ENCODE assay signal across 17 cellular contexts in the genomic region with DNA sequence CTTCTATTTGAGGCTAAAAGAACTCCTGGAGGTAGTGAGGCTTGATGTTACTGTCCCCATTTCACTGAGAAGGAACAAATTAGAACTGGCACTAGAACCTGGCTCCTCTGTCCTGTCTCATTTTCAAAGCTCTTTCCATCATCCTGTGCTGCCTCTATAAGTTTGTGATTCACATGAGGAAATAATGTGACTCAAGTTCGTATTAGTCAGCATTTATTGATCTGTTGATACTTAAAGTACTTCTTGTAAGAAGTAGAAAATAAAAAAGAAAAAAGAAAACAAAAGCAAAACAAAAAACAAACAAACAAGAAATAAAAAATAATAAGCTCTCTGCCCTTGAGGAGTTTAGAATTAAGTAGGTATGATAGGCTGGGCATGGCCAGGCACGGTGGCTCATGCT. TPM values are rescaled to one million over a fixed set of nuclear protein-coding genes. Genes with fewer than 3 reads are reported as not detected.
DNase-seq lines count a peak whose midpoint lies in the region; ATAC-seq and FAIRE-seq lines count a peak whose summit lies in the region.
"Had no signal": no experiment of that assay in that cellular context is flagged by ENCODE, and none has a peak within 500 bp of the region (broad histone marks: within the 10 kb centered on the region; RNA-seq: fewer than 3 reads in every experiment).

No MANE protein-coding gene starts in this region.

- H3K4me1 ChIP-seq in small intestine (ENCODE audit: control insufficient read depth in 2 of 2, insufficient read depth in 1 of 2, low read depth in 1 of 2, low read length in 1 of 2), result no peaks in the 10 kb centered on the region

- intact Hi-C loops in activated T-helper 2 cell treated with anti-CD3 and anti-CD28 coated beads, Interferon-gamma antibody, Interleukin-2, Interleukin-4, amounts not matched to agents 10 μg/mL and 5 μg/mL and 100 μg/mL, durations not matched to agents 14 hours and 24 hours and 36 hours (cut with micrococcal nuclease), result no loop called here

- DNase-seq in activated naive CD4-positive, alpha-beta T cell treated with Interleukin-2 at 50 U/mL for 16 hours, result no peak
- DNase-seq in activated T-helper 2 cell treated with anti-CD3 and anti-CD28 coated beads, Interferon-gamma antibody, Interleukin-2, Interleukin-4, amounts not matched to agents 10 μg/mL and 5 μg/mL and 100 μg/mL, durations not matched to agents 14 hours and 24 hours and 36 hours (ENCODE audit: low spot score), result no peak
- DNase-seq in small intestine (peak; percentile 21), GF-D8 (lab: John Stamatoyannopoulos, UW) (no peak)
- DNase-seq: COR-L47, DMS153, EL, H7, NCI-H1417 treated with DMSO at 0.1 percent for 48 hours, NCI-H2029, NCI-H510A, NCI-H82, SHP77 treated with DMSO at 0.1 percent for 48 hours had no signal

- no peak for ATAC-seq in HG03135 (IDR thresholded peaks at IDR 0.05; ENCODE audit: unreplicated experiment)

- H3K27ac Mint-ChIP-seq in activated naive CD4-positive, alpha-beta T cell treated with anti-CD3 and anti-CD28 coated beads, Interleukin-2, amount 50 U/mL, for 24 hours, result peak overlapping the region; percentile 65
- H3K27ac Mint-ChIP-seq in activated T-helper 2 cell treated with anti-CD3 and anti-CD28 coated beads, Interferon-gamma antibody, Interleukin-2, Interleukin-4, amounts not matched to agents 10 μg/mL and 5 μg/mL and 100 μg/mL, durations not matched to agents 14 hours and 24 hours and 36 hours, result peak overlapping the region; percentile 5

- no peaks in the 10 kb centered on the region for H3K36me3 ChIP-seq in small intestine (ENCODE audit: control insufficient read depth in 2 of 2, insufficient read depth in 2 of 2, low read length in 2 of 2)

- H3K9me3 Mint-ChIP-seq in activated naive CD4-positive, alpha-beta T cell treated with anti-CD3 and anti-CD28 coated beads, Interleukin-2, amount 50 U/mL, for 24 hours, result no peaks in the 10 kb centered on the region
- no peaks in the 10 kb centered on the region for H3K9me3 Mint-ChIP-seq in activated T-helper 2 cell treated with anti-CD3 and anti-CD28 coated beads, Interferon-gamma antibody, Interleukin-2, Interleukin-4, amounts not matched to agents 10 μg/mL and 5 μg/mL and 100 μg/mL, durations not matched to agents 14 hours and 24 hours and 36 hours

- no peak overlapping the region for H3K4me3 ChIP-seq in small intestine (ENCODE audit: low read depth in 1 of 2, low read length in 2 of 2)

- no peak overlapping the region for H3K4me3 Mint-ChIP-seq in activated naive CD4-positive, alpha-beta T cell treated with anti-CD3 and anti-CD28 coated beads, Interleukin-2, amount 50 U/mL, for 24 hours
- no peak overlapping the region for H3K4me3 Mint-ChIP-seq in activated T-helper 2 cell treated with anti-CD3 and anti-CD28 coated beads, Interferon-gamma antibody, Interleukin-2, Interleukin-4, amounts not matched to agents 10 μg/mL and 5 μg/mL and 100 μg/mL, durations not matched to agents 14 hours and 24 hours and 36 hours (ENCODE audit: low read depth)

- FAIRE-seq in small intestine (lab: Jason Lieb, UNC), result no peak
- FAIRE-seq: RCC 7860 had no signal

- peaks cover 25% of the 10 kb centered on the region for H3K4me1 Mint-ChIP-seq in activated naive CD4-positive, alpha-beta T cell treated with anti-CD3 and anti-CD28 coated beads, Interleukin-2, amount 50 U/mL, for 24 hours
- H3K4me1 Mint-ChIP-seq in activated T-helper 2 cell treated with anti-CD3 and anti-CD28 coated beads, Interferon-gamma antibody, Interleukin-2, Interleukin-4, amounts not matched to agents 10 μg/mL and 5 μg/mL and 100 μg/mL, durations not matched to agents 14 hours and 24 hours and 36 hours (ENCODE audit: low read depth), result peaks cover 29% of the 10 kb centered on the region

- WGBS in small intestine, 3 donors, result 52 to 77% (median 59%) methylated on average over 2 of the region's 2 CpGs

- no peak overlapping the region for H3K27ac ChIP-seq in small intestine (ENCODE audit: low read depth in 1 of 2, low read length in 1 of 2)
- H3K27ac ChIP-seq: C4-2B had no signal

- no peaks in the 10 kb centered on the region for H3K27me3 ChIP-seq in small intestine (ENCODE audit: control insufficient read depth in 2 of 2, insufficient read depth in 2 of 2, low read length in 2 of 2)

- H3K9me3 ChIP-seq in small intestine (ENCODE audit: control insufficient read depth, low read depth), result no peaks in the 10 kb centered on the region

- H3K27me3 Mint-ChIP-seq in activated naive CD4-positive, alpha-beta T cell treated with anti-CD3 and anti-CD28 coated beads, Interleukin-2, amount 50 U/mL, for 24 hours, result no peaks in the 10 kb centered on the region
- H3K27me3 Mint-ChIP-seq in activated T-helper 2 cell treated with anti-CD3 and anti-CD28 coated beads, Interferon-gamma antibody, Interleukin-2, Interleukin-4, amounts not matched to agents 10 μg/mL and 5 μg/mL and 100 μg/mL, durations not matched to agents 14 hours and 24 hours and 36 hours (ENCODE audit: low read depth), result no peaks in the 10 kb centered on the region

- no peaks in the 10 kb centered on the region for H3K36me3 Mint-ChIP-seq in activated naive CD4-positive, alpha-beta T cell treated with anti-CD3 and anti-CD28 coated beads, Interleukin-2, amount 50 U/mL, for 24 hours
- peaks cover 17% of the 10 kb centered on the region for H3K36me3 Mint-ChIP-seq in activated T-helper 2 cell treated with anti-CD3 and anti-CD28 coated beads, Interferon-gamma antibody, Interleukin-2, Interleukin-4, amounts not matched to agents 10 μg/mL and 5 μg/mL and 100 μg/mL, durations not matched to agents 14 hours and 24 hours and 36 hours (ENCODE audit: low read depth)

RNA-seq across cellular contexts. Expression of a gene that starts 2.3 kb away (rescaled TPM):
- total RNA-seq in activated T-helper 2 cell treated with anti-CD3 and anti-CD28 coated beads, Interferon-gamma antibody, Interleukin-2, Interleukin-4, amounts not matched to agents 10 μg/mL and 5 μg/mL and 100 μg/mL, durations not matched to agents 14 hours and 24 hours and 36 hours, result 72.6 and 75.3 TPM in 2 replicates
- 10 to 100 TPM in 2 of 3 donors, 1 to 10 TPM in 1; 8.0 to 36.7 (median 14.3) TPM for polyA plus RNA-seq in small intestine

RNA-seq across cellular contexts. Expression of a gene that starts 29.6 kb away (rescaled TPM):
- 321 and 326 TPM in 2 replicates for total RNA-seq in activated T-helper 2 cell treated with anti-CD3 and anti-CD28 coated beads, Interferon-gamma antibody, Interleukin-2, Interleukin-4, amounts not matched to agents 10 μg/mL and 5 μg/mL and 100 μg/mL, durations not matched to agents 14 hours and 24 hours and 36 hours
- 1,000 to 10,000 TPM in 1 of 3 donors, 100 to 1,000 TPM in 2; 774 to 1,223 (median 815) TPM for polyA plus RNA-seq in small intestine

RNA-seq across cellular contexts. Expression of a gene that starts 33.7 kb away (rescaled TPM):
- 87.2 and 99.0 TPM in 2 replicates for total RNA-seq in activated T-helper 2 cell treated with anti-CD3 and anti-CD28 coated beads, Interferon-gamma antibody, Interleukin-2, Interleukin-4, amounts not matched to agents 10 μg/mL and 5 μg/mL and 100 μg/mL, durations not matched to agents 14 hours and 24 hours and 36 hours
- 10 to 100 TPM; 64.9 to 87.0 (median 68.9) TPM for polyA plus RNA-seq in small intestine

RNA-seq across cellular contexts. Expression of a gene that starts 33.8 kb away (rescaled TPM):
- total RNA-seq in activated T-helper 2 cell treated with anti-CD3 and anti-CD28 coated beads, Interferon-gamma antibody, Interleukin-2, Interleukin-4, amounts not matched to agents 10 μg/mL and 5 μg/mL and 100 μg/mL, durations not matched to agents 14 hours and 24 hours and 36 hours, result 38.5 and 40.1 TPM in 2 replicates
- polyA plus RNA-seq in small intestine, result 1 to 10 TPM in 1 of 3 donors, under 1 TPM in 1, not detected in 1; 0.54 to 7.1 TPM

RNA-seq across cellular contexts. Expression of a gene that starts 55.6 kb away (rescaled TPM):
- 83.7 and 85.4 TPM in 2 replicates for total RNA-seq in activated T-helper 2 cell treated with anti-CD3 and anti-CD28 coated beads, Interferon-gamma antibody, Interleukin-2, Interleukin-4, amounts not matched to agents 10 μg/mL and 5 μg/mL and 100 μg/mL, durations not matched to agents 14 hours and 24 hours and 36 hours
- polyA plus RNA-seq in small intestine, result 10 to 100 TPM; 20.0 to 34.9 (median 32.5) TPM
